9 cellular contexts compared by ENCODE assay signal in the genomic region with DNA sequence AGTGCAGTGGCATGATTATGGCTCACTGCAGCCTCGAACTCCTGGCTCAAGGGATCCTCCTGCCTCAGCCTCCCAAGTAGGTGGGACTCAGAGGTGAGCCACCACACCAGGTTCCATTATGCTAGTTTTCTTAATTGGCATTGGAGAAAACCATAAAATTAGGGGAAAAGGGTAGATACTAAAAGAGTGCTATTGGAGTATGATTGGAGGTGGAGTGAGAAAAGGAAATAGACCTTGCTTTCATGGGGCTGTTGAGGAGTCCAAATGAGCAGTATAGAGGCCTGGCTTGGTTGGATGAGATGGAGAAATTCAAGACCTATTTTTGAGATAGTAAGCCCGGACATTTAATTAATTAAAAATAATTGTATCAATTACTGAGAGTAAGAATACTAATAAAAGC. TPM values are rescaled to one million over a fixed set of nuclear protein-coding genes. Genes with fewer than 3 reads are reported as not detected.
DNase-seq lines count a peak whose midpoint lies in the region; ATAC-seq, FAIRE-seq and TF ChIP-seq lines count a peak whose summit lies in the region.
"Had no signal": no experiment of that assay in that cellular context is flagged by ENCODE, and none has a peak within 500 bp of the region (broad histone marks: within the 10 kb centered on the region; RNA-seq: fewer than 3 reads in every experiment).

No MANE protein-coding gene starts in this region.

- DNase-seq in A549 (ENCODE audit: low read depth in 1 of 2, low spot score in 1 of 2), result no peak
- no peak for DNase-seq in MCF 10A (ENCODE audit: unreplicated experiment)
- DNase-seq in GOT3 (lab: John Stamatoyannopoulos, UW), result no peak
- no peak for DNase-seq in NK-92 treated with Interleukin-12 subunit alpha and Interleukin-12 subunit beta, amount 100 ng/mL, for 24 hours (lab: John Stamatoyannopoulos, UW)
- DNase-seq in NCI-H526 (lab: John Stamatoyannopoulos, UW), result no peak

- H3K4me1 ChIP-seq in A549 (peaks cover 8% of the 10 kb centered on the region; the same call in 1 of the 3 replicates), HUES64 (ENCODE audit: insufficient read depth, low read length) (peaks cover 5% of the 10 kb centered on the region; the same call in 1 of the 2 replicates), muscle layer of duodenum (ENCODE audit: control insufficient read depth in 1 of 2, insufficient read depth in 2 of 2, low read length in 2 of 2) (peaks cover 0 to 14% of the 10 kb centered on the region in 2 donors)

- no peak for TF ChIP-seq POLR2A in A549 (IDR thresholded peaks at IDR 0.05; ENCODE audit: low read length)

- H3K36me3 ChIP-seq in HUES64 (ENCODE audit: insufficient read depth, low read length) (peaks cover 12% of the 10 kb centered on the region; the same call in 1 of the 2 replicates), muscle layer of duodenum (ENCODE audit: control insufficient read depth in 1 of 2, insufficient read depth in 2 of 2, low read length in 2 of 2) (peaks cover 0 to 8% of the 10 kb centered on the region in 2 donors)

- H3K27ac ChIP-seq in A549, result peak overlapping the region; percentile 49 to 58; a peak in 4 of 6 replicates
- no peak overlapping the region for H3K27ac ChIP-seq in HUES64 (ENCODE audit: low read depth, low read length)
- no peak overlapping the region for H3K27ac ChIP-seq in muscle layer of duodenum (ENCODE audit: low read length)

- no TSS peak for BruUV-seq in MCF 10A (replicated peaks; lab: Mats Ljungman, UMichigan)

- H3K4me3 ChIP-seq in A549 (peak overlapping the region; percentile 37), HUES64 (ENCODE audit: low read length) (peak overlapping the region; percentile 43), muscle layer of duodenum (ENCODE audit: low read depth in 1 of 2, low read length in 2 of 2) (peak overlapping the region; percentile 38 to 47)

- H3K4me2 ChIP-seq in A549, result peak overlapping the region; percentile 65

- POLR2A ChIA-PET in A549 (lab: Yijun Ruan, JAX) (interaction anchor here (0.6 to 1.9 kb wide), 3 partner anchors 31 to 677 kb away, joined by 3 to 5 read pairs (median 3); a partner anchor contains a TSS), MCF 10A (lab: Yijun Ruan, JAX) (interaction anchor here (0.6 to 1.1 kb wide), 6 partner anchors 20 to 300 kb away, joined by 3 to 8 read pairs (median 4); a partner anchor contains a TSS)

- H3K27me3 Mint-ChIP-seq in MCF 10A (ENCODE audit: insufficient read depth, unreplicated experiment), result no peaks in the 10 kb centered on the region

- no peaks in the 10 kb centered on the region for H3K9me3 Mint-ChIP-seq in MCF 10A (ENCODE audit: unreplicated experiment)
- H3K9me3 Mint-ChIP-seq: activated naive CD4-positive, alpha-beta T cell treated with anti-CD3 and anti-CD28 coated beads for 36 hours had no signal

- H3K27me3 ChIP-seq in HUES64 (ENCODE audit: insufficient read depth, low read length), result no peaks in the 10 kb centered on the region
- no peaks in the 10 kb centered on the region for H3K27me3 ChIP-seq in muscle layer of duodenum (ENCODE audit: low read depth, low read length)

- no peak for FAIRE-seq in A549 (lab: Jason Lieb, UNC)

- no peak overlapping the region for H3K27ac Mint-ChIP-seq in MCF 10A (ENCODE audit: low read depth, unreplicated experiment)
- H3K27ac Mint-ChIP-seq: activated naive CD4-positive, alpha-beta T cell treated with anti-CD3 and anti-CD28 coated beads for 36 hours had no signal

- ATAC-seq in A549 (no peak; a peak in 1 of 6 replicates), HG02970 (IDR thresholded peaks at IDR 0.05; ENCODE audit: low FRiP score, unreplicated experiment) (no peak)

- no peak for TF ChIP-seq RAD21 in A549 (conservative IDR thresholded peaks at IDR 0.05 in 1 of 2, IDR thresholded peaks at IDR 0.05 in 1 of 2)

- H3K4me1 Mint-ChIP-seq in MCF 10A (ENCODE audit: insufficient read depth, unreplicated experiment), result no peaks in the 10 kb centered on the region

- no peak for TF ChIP-seq EP300 in A549 (IDR thresholded peaks at IDR 0.05)

- TF ChIP-seq CTCF in A549 (IDR thresholded peaks at IDR 0.05) (no peak), MCF 10A (IDR thresholded peaks at IDR 0.05; ENCODE audit: unreplicated experiment) (no peak)

- no peak overlapping the region for H3K9ac ChIP-seq in HUES64 (ENCODE audit: low read depth, low read length)

- H3K9me3 ChIP-seq in A549 (no peaks in the 10 kb centered on the region), HUES64 (ENCODE audit: insufficient read depth, low read depth, low read length) (no peaks in the 10 kb centered on the region; the same call in 1 of the 2 replicates), muscle layer of duodenum (ENCODE audit: control insufficient read depth in 1 of 2, low read length in 2 of 2) (no peaks in the 10 kb centered on the region)

- peaks cover 24% of the 10 kb centered on the region for H3K36me3 Mint-ChIP-seq in MCF 10A (ENCODE audit: insufficient read depth, unreplicated experiment)

- intact Hi-C loops in MCF 10A (cut with micrococcal nuclease), result no loop called here

- WGBS in A549 (ENCODE audit: missing lambda C conversion rate), result 39% methylated on average over 2 of the region's 2 CpGs
- WGBS in HUES64, result 83% methylated on average over 1 of the region's 2 CpGs

- peak overlapping the region; percentile 80 for H3K4me3 Mint-ChIP-seq in MCF 10A (ENCODE audit: unreplicated experiment)

- CTCF ChIA-PET in A549 (lab: Yijun Ruan, JAX), result interaction anchor here (1.0 to 7.4 kb wide), 3 partner anchors 16 to 242 kb away, joined by 3 to 68 read pairs (median 3); no protein-coding TSS in a partner anchor
- CTCF ChIA-PET in MCF 10A (lab: Yijun Ruan, JAX), result interaction anchor here (0.7 to 1.5 kb wide), 2 partner anchors 30 to 214 kb away, joined by 3 to 4 read pairs; no protein-coding TSS in a partner anchor

TF ChIP-seq in A549, 52 proteins besides CTCF, POLR2A, EP300 and RAD21 (continues in another document):
- TF ChIP-seq, protein P1, sequence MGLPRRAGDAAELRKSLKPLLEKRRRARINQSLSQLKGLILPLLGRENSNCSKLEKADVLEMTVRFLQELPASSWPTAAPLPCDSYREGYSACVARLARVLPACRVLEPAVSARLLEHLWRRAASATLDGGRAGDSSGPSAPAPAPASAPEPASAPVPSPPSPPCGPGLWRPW (IDR thresholded peaks at IDR 0.05), result no peak
- TF ChIP-seq, protein P2, sequence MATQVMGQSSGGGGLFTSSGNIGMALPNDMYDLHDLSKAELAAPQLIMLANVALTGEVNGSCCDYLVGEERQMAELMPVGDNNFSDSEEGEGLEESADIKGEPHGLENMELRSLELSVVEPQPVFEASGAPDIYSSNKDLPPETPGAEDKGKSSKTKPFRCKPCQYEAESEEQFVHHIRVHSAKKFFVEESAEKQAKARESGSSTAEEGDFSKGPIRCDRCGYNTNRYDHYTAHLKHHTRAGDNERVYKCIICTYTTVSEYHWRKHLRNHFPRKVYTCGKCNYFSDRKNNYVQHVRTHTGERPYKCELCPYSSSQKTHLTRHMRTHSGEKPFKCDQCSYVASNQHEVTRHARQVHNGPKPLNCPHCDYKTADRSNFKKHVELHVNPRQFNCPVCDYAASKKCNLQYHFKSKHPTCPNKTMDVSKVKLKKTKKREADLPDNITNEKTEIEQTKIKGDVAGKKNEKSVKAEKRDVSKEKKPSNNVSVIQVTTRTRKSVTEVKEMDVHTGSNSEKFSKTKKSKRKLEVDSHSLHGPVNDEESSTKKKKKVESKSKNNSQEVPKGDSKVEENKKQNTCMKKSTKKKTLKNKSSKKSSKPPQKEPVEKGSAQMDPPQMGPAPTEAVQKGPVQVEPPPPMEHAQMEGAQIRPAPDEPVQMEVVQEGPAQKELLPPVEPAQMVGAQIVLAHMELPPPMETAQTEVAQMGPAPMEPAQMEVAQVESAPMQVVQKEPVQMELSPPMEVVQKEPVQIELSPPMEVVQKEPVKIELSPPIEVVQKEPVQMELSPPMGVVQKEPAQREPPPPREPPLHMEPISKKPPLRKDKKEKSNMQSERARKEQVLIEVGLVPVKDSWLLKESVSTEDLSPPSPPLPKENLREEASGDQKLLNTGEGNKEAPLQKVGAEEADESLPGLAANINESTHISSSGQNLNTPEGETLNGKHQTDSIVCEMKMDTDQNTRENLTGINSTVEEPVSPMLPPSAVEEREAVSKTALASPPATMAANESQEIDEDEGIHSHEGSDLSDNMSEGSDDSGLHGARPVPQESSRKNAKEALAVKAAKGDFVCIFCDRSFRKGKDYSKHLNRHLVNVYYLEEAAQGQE (IDR thresholded peaks at IDR 0.05), result no peak
- TF ChIP-seq, protein P3, sequence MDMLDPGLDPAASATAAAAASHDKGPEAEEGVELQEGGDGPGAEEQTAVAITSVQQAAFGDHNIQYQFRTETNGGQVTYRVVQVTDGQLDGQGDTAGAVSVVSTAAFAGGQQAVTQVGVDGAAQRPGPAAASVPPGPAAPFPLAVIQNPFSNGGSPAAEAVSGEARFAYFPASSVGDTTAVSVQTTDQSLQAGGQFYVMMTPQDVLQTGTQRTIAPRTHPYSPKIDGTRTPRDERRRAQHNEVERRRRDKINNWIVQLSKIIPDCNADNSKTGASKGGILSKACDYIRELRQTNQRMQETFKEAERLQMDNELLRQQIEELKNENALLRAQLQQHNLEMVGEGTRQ (IDR thresholded peaks at IDR 0.05), result no peak
- no peak for TF ChIP-seq NPAS2 (CRISPR knock-in tag; IDR thresholded peaks at IDR 0.05; ENCODE audit: borderline replicate concordance)

RNA-seq across cellular contexts. Expression of a gene that starts 0.9 kb away (rescaled TPM):
- 10.4 and 12.2 TPM in 2 replicates for polyA plus RNA-seq in A549 (2011; rRNA removed)
- 9.3 and 12.6 TPM in 2 replicates for polyA plus RNA-seq in A549 (2012; cell fraction: cytosol; rRNA removed)
- polyA plus RNA-seq in A549 (2012; cell fraction: nucleus; rRNA removed), result 5.7 and 7.5 TPM in 2 replicates
- 10.8 to 12.0 TPM (median 11.2 TPM) in 3 replicates for polyA plus RNA-seq in A549 (2017; fragmentation: RNase III; extraction: RNeasy Plus Mini Kit Qiagen cat#74134 plus additional on column Dnase treatment)
- 7.4 and 8.6 TPM in 2 replicates for polyA minus RNA-seq in A549 (2011; rRNA and poly(A)+ RNA removed)
- polyA plus RNA-seq in HUES64 (2013, experiment 1 of 2), result 15.1 TPM
- polyA plus RNA-seq in HUES64 (2013, experiment 2 of 2), result 14.9 TPM
- 13.3 and 15.2 TPM in 2 replicates for total RNA-seq in MCF 10A (2022)

RNA-seq across cellular contexts. Expression of a gene that starts 32.3 kb away (rescaled TPM):
- 9.8 and 11.5 TPM in 2 replicates for polyA plus RNA-seq in A549 (2011; rRNA removed)
- polyA plus RNA-seq in A549 (2012; cell fraction: cytosol; rRNA removed), result 13.7 and 16.4 TPM in 2 replicates
- 25.7 and 27.0 TPM in 2 replicates for polyA plus RNA-seq in A549 (2012; cell fraction: nucleus; rRNA removed)
- polyA plus RNA-seq in A549 (2017; fragmentation: RNase III; extraction: RNeasy Plus Mini Kit Qiagen cat#74134 plus additional on column Dnase treatment), result 19.5 to 21.4 TPM (median 20.5 TPM) in 3 replicates
- polyA minus RNA-seq in A549 (2011; rRNA and poly(A)+ RNA removed), result 18.5 and 19.8 TPM in 2 replicates
- polyA plus RNA-seq in HUES64 (2013, experiment 1 of 2), result 17.8 TPM
- polyA plus RNA-seq in HUES64 (2013, experiment 2 of 2), result 19.9 TPM
- total RNA-seq in MCF 10A (2022), result 29.9 and 31.0 TPM in 2 replicates

RNA-seq across cellular contexts. Expression of a gene that starts 43.4 kb away (rescaled TPM):
- 8.9 and 9.0 TPM in 2 replicates for polyA plus RNA-seq in A549 (2011; rRNA removed)
- 9.7 and 13.0 TPM in 2 replicates for polyA plus RNA-seq in A549 (2012; cell fraction: cytosol; rRNA removed)
- polyA plus RNA-seq in A549 (2012; cell fraction: nucleus; rRNA removed), result 25.7 and 37.1 TPM in 2 replicates
- 12.4 to 15.3 TPM (median 15.0 TPM) in 3 replicates for polyA plus RNA-seq in A549 (2017; fragmentation: RNase III; extraction: RNeasy Plus Mini Kit Qiagen cat#74134 plus additional on column Dnase treatment)
- 8.7 and 20.2 TPM in 2 replicates for polyA minus RNA-seq in A549 (2011; rRNA and poly(A)+ RNA removed)
- polyA plus RNA-seq in HUES64 (2013, experiment 1 of 2), result 36.1 TPM
- polyA plus RNA-seq in HUES64 (2013, experiment 2 of 2), result 41.9 TPM
- 25.6 and 26.8 TPM in 2 replicates for total RNA-seq in MCF 10A (2022)

Comparison
In these comparisons a context has a peak if more than half of its experiments do, and no peak if none do; other contexts are left out.
1. H3K27ac ChIP-seq: peak in A549 (2 of 2); none in HUES64 (single experiment) and muscle layer of duodenum (single experiment).
2. Peak in every context shown above with its lines, with median percentiles within 50 percentile points of each other: H3K4me3 ChIP-seq.